ENCODE assay signal across 1 cellular context in genomic region chr6:52498538-52499017, GRCh38.
TF ChIP-seq lines count a peak whose summit lies in the region.

No MANE protein-coding gene starts in this region.

TF ChIP-seq in HepG2, 621 proteins besides CTCF, POLR2A, EP300 and RAD21 (continued from another document):
- no peak for TF ChIP-seq XBP1 (CRISPR knock-in tag; IDR thresholded peaks at IDR 0.05)
- TF ChIP-seq POGK (CRISPR knock-in tag; conservative IDR thresholded peaks at IDR 0.05) = no peak
- TF ChIP-seq ZNF773 (CRISPR knock-in tag; IDR thresholded peaks at IDR 0.05; ENCODE audit: borderline replicate concordance) = no peak
- TF ChIP-seq THYN1 (CRISPR knock-in tag; IDR thresholded peaks at IDR 0.05; ENCODE audit: borderline replicate concordance, low read depth) = no peak
- no peak for TF ChIP-seq MAF1 (CRISPR knock-in tag; IDR thresholded peaks at IDR 0.05; ENCODE audit: borderline replicate concordance)
- no peak for TF ChIP-seq JUN (CRISPR knock-in tag; IDR thresholded peaks at IDR 0.05)
- TF ChIP-seq POLR2G (IDR thresholded peaks at IDR 0.05; ENCODE audit: low read depth, low read length) = no peak
- no peak for TF ChIP-seq U2AF1 (optimal IDR thresholded peaks at IDR 0.05; ENCODE audit: low read depth, low read length)
- no peak for TF ChIP-seq ZNF609 (CRISPR knock-in tag; IDR thresholded peaks at IDR 0.05; ENCODE audit: borderline replicate concordance)
- TF ChIP-seq PHB2 (IDR thresholded peaks at IDR 0.05; ENCODE audit: partially characterized antibody) = no peak
- TF ChIP-seq PHF5A (CRISPR knock-in tag; IDR thresholded peaks at IDR 0.05; ENCODE audit: low read depth, unreplicated experiment) = no peak
- no peak for TF ChIP-seq PRDM4 (CRISPR knock-in tag; IDR thresholded peaks at IDR 0.05; ENCODE audit: borderline replicate concordance)
- no peak for TF ChIP-seq RXRB (CRISPR knock-in tag; IDR thresholded peaks at IDR 0.05; ENCODE audit: borderline replicate concordance)
- TF ChIP-seq HDAC6 (IDR thresholded peaks at IDR 0.05; ENCODE audit: low read depth, low read length) = no peak
- TF ChIP-seq ZNF101 (CRISPR knock-in tag; IDR thresholded peaks at IDR 0.05; ENCODE audit: borderline replicate concordance, low read depth) = no peak
- TF ChIP-seq ZNF644 (CRISPR knock-in tag; IDR thresholded peaks at IDR 0.05; ENCODE audit: low read depth) = no peak
- no peak for TF ChIP-seq BRCA1 (CRISPR knock-in tag; IDR thresholded peaks at IDR 0.05)
- TF ChIP-seq KLF15 (CRISPR knock-in tag; IDR thresholded peaks at IDR 0.05; ENCODE audit: borderline replicate concordance) = no peak
- TF ChIP-seq ZNF3 (CRISPR knock-in tag; IDR thresholded peaks at IDR 0.05) = no peak
- peak; percentile 26; the same call in 1 of the 2 replicates for TF ChIP-seq STAT6 (CRISPR knock-in tag; IDR thresholded peaks at IDR 0.05; ENCODE audit: borderline replicate concordance)
- TF ChIP-seq ZBTB20 (CRISPR knock-in tag; IDR thresholded peaks at IDR 0.05; ENCODE audit: borderline replicate concordance, low read depth) = no peak
- TF ChIP-seq MIER2 (CRISPR knock-in tag; IDR thresholded peaks at IDR 0.05) = no peak
- TF ChIP-seq PRMT3 (CRISPR knock-in tag; IDR thresholded peaks at IDR 0.05; ENCODE audit: borderline replicate concordance, low read depth) = no peak
- no peak for TF ChIP-seq RXRA (CRISPR knock-in tag; IDR thresholded peaks at IDR 0.05)
- TF ChIP-seq MEF2D (CRISPR knock-in tag; IDR thresholded peaks at IDR 0.05) = no peak
- no peak for TF ChIP-seq ZBTB7B (CRISPR knock-in tag; IDR thresholded peaks at IDR 0.05)
- TF ChIP-seq AGO2 (optimal IDR thresholded peaks at IDR 0.05; ENCODE audit: low read depth, low read length) = peak; percentile 25
- 0 out of 2 replicates have a peak, but pooled peaks have one; percentile 20 for TF ChIP-seq SP4 (CRISPR knock-in tag; IDR thresholded peaks at IDR 0.05)
- TF ChIP-seq PITX1 (CRISPR knock-in tag; IDR thresholded peaks at IDR 0.05) = no peak
- no peak for TF ChIP-seq SRY (CRISPR knock-in tag; IDR thresholded peaks at IDR 0.05)
- no peak for TF ChIP-seq ZBTB25 (CRISPR knock-in tag; IDR thresholded peaks at IDR 0.05)
- no peak for TF ChIP-seq CCDC6 (CRISPR knock-in tag; IDR thresholded peaks at IDR 0.05)
- TF ChIP-seq KDM2A (CRISPR knock-in tag; IDR thresholded peaks at IDR 0.05; ENCODE audit: borderline replicate concordance, low read depth) = 0 out of 2 replicates have a peak, but pooled peaks have one; percentile 15
- TF ChIP-seq TBP (CRISPR knock-in tag; IDR thresholded peaks at IDR 0.05) = no peak
- TF ChIP-seq TBL1XR1 (IDR thresholded peaks at IDR 0.05; ENCODE audit: borderline replicate concordance, low read length, partially characterized antibody) = no peak
- TF ChIP-seq SAFB2 (CRISPR knock-in tag; IDR thresholded peaks at IDR 0.05; ENCODE audit: borderline replicate concordance, low read depth) = 0 out of 2 replicates have a peak, but pooled peaks have one; percentile 5
- no peak for TF ChIP-seq BCLAF1 (IDR thresholded peaks at IDR 0.05)
- TF ChIP-seq ZNF34 (CRISPR knock-in tag; IDR thresholded peaks at IDR 0.05; ENCODE audit: borderline replicate concordance) = 0 out of 2 replicates have a peak, but pooled peaks have one; percentile 52
- TF ChIP-seq HNF4G (IDR thresholded peaks at IDR 0.05; ENCODE audit: borderline replicate concordance, low read depth, low read length) = no peak
- TF ChIP-seq HNF4G (CRISPR knock-in tag; IDR thresholded peaks at IDR 0.05; ENCODE audit: borderline replicate concordance, low read depth) = no peak
- no peak for TF ChIP-seq ZNF616 (CRISPR knock-in tag; IDR thresholded peaks at IDR 0.05; ENCODE audit: low read depth)
- TF ChIP-seq ZSCAN22 (CRISPR knock-in tag; IDR thresholded peaks at IDR 0.05) = no peak
- no peak for TF ChIP-seq MYNN (CRISPR knock-in tag; IDR thresholded peaks at IDR 0.05; ENCODE audit: low read depth)
- TF ChIP-seq ONECUT2 (CRISPR knock-in tag; IDR thresholded peaks at IDR 0.05) = no peak
